ENCODE assay signal across 23 cellular contexts in genomic region chr17:30696234-30696633, GRCh38.
"Had no signal": no experiment of that assay in that cellular context is flagged by ENCODE, and none has a peak within 500 bp of the region (broad histone marks: within the 10 kb centered on the region; RNA-seq: fewer than 3 reads in every experiment).

No MANE protein-coding gene starts in this region.

- H3K9me3 ChIP-seq: esophagus muscularis mucosa, gastroesophageal sphincter, left lung had no signal

- H3K36me3 Mint-ChIP-seq: memory B cell; naive thymus-derived CD4-positive, alpha-beta T cell had no signal

- H3K9me3 Mint-ChIP-seq: naive thymus-derived CD4-positive, alpha-beta T cell had no signal

- H3K4me3 Mint-ChIP-seq: memory B cell; naive thymus-derived CD4-positive, alpha-beta T cell had no signal

- H3K4me3 ChIP-seq: coronary artery, dorsolateral prefrontal cortex, esophagus muscularis mucosa, gastroesophageal sphincter, heart left ventricle, left lung, lung had no signal

- FAIRE-seq: colon, endothelial cell of umbilical vein, frontal cortex, islet of Langerhans, keratinocyte had no signal

- H3K27ac ChIP-seq: coronary artery, dorsolateral prefrontal cortex, esophagus muscularis mucosa, foreskin keratinocyte, gastroesophageal sphincter, heart left ventricle, left lung had no signal

- H3K27me3 ChIP-seq: foreskin keratinocyte had no signal

- H3K27ac Mint-ChIP-seq: memory B cell had no signal

- H3K36me3 ChIP-seq: esophagus muscularis mucosa, gastroesophageal sphincter, heart left ventricle, left lung had no signal

- DNase-seq: dermis blood vessel endothelial cell; dorsolateral prefrontal cortex; effector CD4-positive, alpha-beta T cell; effector memory CD4-positive, alpha-beta T cell; foreskin keratinocyte; hippocampal formation; left cardiac atrium; left lung; left ventricle myocardium superior; mammary epithelial cell; midbrain; naive thymus-derived CD4-positive, alpha-beta T cell had no signal

- ATAC-seq: foreskin keratinocyte; gastroesophageal sphincter; heart left ventricle; left cardiac atrium; left lung; left ventricle myocardium superior; naive thymus-derived CD4-positive, alpha-beta T cell had no signal

- H3K4me1 ChIP-seq: foreskin keratinocyte had no signal
